ENCODE assay signal across 8 cellular contexts in the genomic region with DNA sequence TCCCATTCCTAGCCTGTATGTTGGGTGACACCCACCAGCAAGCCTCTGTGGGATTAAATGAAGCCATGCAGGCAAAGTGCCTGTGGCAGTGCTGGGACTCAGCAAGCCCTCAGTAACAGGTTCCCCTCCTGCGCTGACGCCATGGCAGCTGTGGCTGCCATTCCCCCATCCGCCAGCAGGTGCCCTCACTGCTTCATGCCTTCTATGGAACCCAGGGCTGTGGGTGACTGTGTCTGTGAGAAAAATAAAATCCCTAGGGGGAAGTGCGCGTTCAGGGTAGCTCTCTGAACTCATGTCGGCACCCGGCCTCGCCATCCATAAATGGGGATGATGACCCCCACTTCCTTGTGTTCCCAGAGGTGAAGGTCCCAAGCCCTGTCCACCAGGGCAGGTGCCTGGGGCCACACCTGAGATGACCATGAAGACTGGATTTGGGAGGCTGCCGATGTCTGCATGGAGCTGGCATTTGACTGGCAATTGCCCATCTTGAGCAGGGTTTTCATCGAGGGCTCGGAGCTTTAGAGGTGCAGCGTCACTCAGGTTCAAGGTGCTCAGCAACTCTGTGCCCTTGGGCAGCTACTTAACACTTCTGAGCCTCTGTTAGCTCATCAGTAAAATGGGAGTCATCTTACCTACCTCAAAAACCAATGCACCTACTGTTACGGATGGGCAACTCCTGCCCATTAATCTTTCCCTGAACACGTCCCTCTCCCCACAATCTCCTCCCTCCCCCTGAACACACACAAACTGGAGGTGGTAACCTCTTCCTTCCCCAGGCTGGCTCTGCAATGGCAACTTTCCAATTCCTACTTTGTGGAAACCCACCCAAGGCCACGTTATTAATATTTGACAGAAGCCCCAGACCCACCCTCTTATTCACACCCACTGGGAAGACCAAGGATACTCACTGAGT. TPM values are rescaled to one million over a fixed set of nuclear protein-coding genes. Genes with fewer than 3 reads are reported as not detected.
DNase-seq lines count a peak whose midpoint lies in the region; ATAC-seq lines count a peak whose summit lies in the region.

No MANE protein-coding gene starts in this region.

- H3K9me3 Mint-ChIP-seq in CD4-positive, CD25-positive, alpha-beta regulatory T cell, result peaks cover 0 to 1% (median 0%) of the 10 kb centered on the region in 7 donors

- H3K4me1 ChIP-seq in CD4-positive, CD25-positive, alpha-beta regulatory T cell (ENCODE audit: control insufficient read depth, insufficient read depth, low read length, poor library complexity, severe bottlenecking), result peaks cover 44% of the 10 kb centered on the region

- H3K27ac ChIP-seq in CD4-positive, CD25-positive, alpha-beta regulatory T cell (ENCODE audit: insufficient read depth, low read length, poor library complexity, severe bottlenecking), result peak overlapping the region; percentile 19

- H3K9me3 ChIP-seq in CD4-positive, CD25-positive, alpha-beta regulatory T cell (ENCODE audit: control insufficient read depth in 2 of 2, low read length in 2 of 2), result no peaks in the 10 kb centered on the region

- H3K27ac Mint-ChIP-seq in CD4-positive, CD25-positive, alpha-beta regulatory T cell, result peak overlapping the region; percentile 60 to 94 (median 70)

- H3K27me3 ChIP-seq in CD4-positive, CD25-positive, alpha-beta regulatory T cell (ENCODE audit: control insufficient read depth, insufficient read depth, low read length), result no peaks in the 10 kb centered on the region

- no peaks in the 10 kb centered on the region for H3K36me3 ChIP-seq in CD4-positive, CD25-positive, alpha-beta regulatory T cell (ENCODE audit: control insufficient read depth, insufficient read depth, low read length)

- peaks cover 0 to 64% (median 27%) of the 10 kb centered on the region in 4 donors for H3K4me1 Mint-ChIP-seq in CD4-positive, CD25-positive, alpha-beta regulatory T cell

- DNase-seq in CD4-positive, CD25-positive, alpha-beta regulatory T cell, result peak; percentile 61 to 87 (median 83)
- DNase-seq in NCI-H526 (lab: John Stamatoyannopoulos, UW) (peak; percentile 47 to 89), dermis microvascular lymphatic vessel endothelial cell (ENCODE audit: low read depth in 2 of 2) (peak; percentile 28 to 50), medulla oblongata (ENCODE audit: extremely low spot score) (peak; percentile 90)
- DNase-seq in activated CD4-positive, alpha-beta T cell treated with anti-CD3 and anti-CD28 coated beads, Interleukin-2, amount 50 U/mL, for 4 hours, result peak; percentile 85 to 88
- DNase-seq in stimulated activated CD8-positive, alpha-beta memory T cell treated with anti-CD3 and anti-CD28 coated beads, Interleukin-4, amount 100 ng/mL, for 24 hours (ENCODE audit: low read depth), result peak; percentile 74

- ATAC-seq in CD4-positive, CD25-positive, alpha-beta regulatory T cell (ENCODE audit: low read depth in 2 of 2), result peak; percentile 61 to 64
- peak; percentile 82 for ATAC-seq in GM19324 (IDR thresholded peaks at IDR 0.05; ENCODE audit: low FRiP score, unreplicated experiment)
- peak; percentile 91 for ATAC-seq in HG03354 (IDR thresholded peaks at IDR 0.05; ENCODE audit: poor library complexity, severe bottlenecking, unreplicated experiment)

- H3K4me3 ChIP-seq in CD4-positive, CD25-positive, alpha-beta regulatory T cell (ENCODE audit: low read depth, low read length), result peak overlapping the region; percentile 47

- H3K36me3 Mint-ChIP-seq in CD4-positive, CD25-positive, alpha-beta regulatory T cell, result no peaks in the 10 kb centered on the region

- peaks cover 19% of the 10 kb centered on the region for H3K27me3 Mint-ChIP-seq in CD4-positive, CD25-positive, alpha-beta regulatory T cell

- H3K4me3 Mint-ChIP-seq in CD4-positive, CD25-positive, alpha-beta regulatory T cell, result peak overlapping the region; percentile 53 to 87 (median 85)

RNA-seq across cellular contexts. Expression of gene MAL, which starts 2.9 kb away (rescaled TPM):
- 130 TPM for total RNA-seq in CD4-positive, CD25-positive, alpha-beta regulatory T cell
- 100 to 1,000 TPM; 173 to 263 (median 213) TPM for polyA plus RNA-seq in CD4-positive, CD25-positive, alpha-beta regulatory T cell
- total RNA-seq in dermis microvascular lymphatic vessel endothelial cell, result not detected in 2 replicates

Comparison
In these comparisons a context has a peak if more than half of its experiments do, and no peak if none do; other contexts are left out.
1. Peak in every context shown above with its lines: DNase-seq, ATAC-seq, H3K4me3 ChIP-seq and H3K27ac ChIP-seq.
2. DNase-seq: peak in every context shown above with its lines; median percentile 90 in medulla oblongata; 86 in activated CD4-positive, alpha-beta T cell treated with anti-CD3 and anti-CD28 coated beads, Interleukin-2, amount 50 U/mL, for 4 hours; 83 in CD4-positive, CD25-positive, alpha-beta regulatory T cell; 74 in stimulated activated CD8-positive, alpha-beta memory T cell treated with anti-CD3 and anti-CD28 coated beads, Interleukin-4, amount 100 ng/mL, for 24 hours; 68 in NCI-H526; 39 in dermis microvascular lymphatic vessel endothelial cell.
3. RNA of gene MAL, which starts 2.9 kb away (total RNA-seq): 130 TPM in CD4-positive, CD25-positive, alpha-beta regulatory T cell (single experiment); not detected in dermis microvascular lymphatic vessel endothelial cell; every median in the first group is over 100 times any median in the second.